9 cellular contexts compared by ENCODE assay signal in the genomic region with DNA sequence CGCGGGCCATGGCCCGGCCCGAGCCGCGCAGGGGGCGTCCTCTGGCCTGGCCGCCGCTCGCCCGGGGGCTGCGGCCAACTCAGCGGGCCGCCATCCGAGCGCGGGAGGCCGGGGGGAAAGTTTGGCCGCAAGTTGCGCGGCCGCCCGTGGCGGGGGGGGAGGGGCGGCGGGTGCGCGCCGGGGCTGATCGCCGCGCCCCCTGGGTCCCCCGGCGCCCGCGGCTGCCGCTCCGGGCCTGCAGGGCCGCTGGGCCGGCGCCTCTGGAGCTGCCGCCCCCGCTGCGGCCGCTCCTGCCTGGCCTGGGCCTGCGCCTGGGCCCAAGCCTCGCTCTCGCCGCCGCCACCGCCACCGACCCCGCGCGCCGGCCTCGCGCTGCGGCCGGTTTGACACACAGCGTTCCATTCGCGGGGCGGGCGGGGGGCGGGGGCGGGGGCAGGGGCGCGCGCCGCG. TPM values are rescaled to one million over a fixed set of nuclear protein-coding genes. Genes with fewer than 3 reads are reported as not detected.
A peak's percentile ranks its signal among the peaks of the same experiment; 100 is the strongest.
DNase-seq lines count a peak whose midpoint lies in the region; ATAC-seq, FAIRE-seq and TF ChIP-seq lines count a peak whose summit lies in the region.
"Had no signal": no experiment of that assay in that cellular context is flagged by ENCODE, and none has a peak within 500 bp of the region (broad histone marks: within the 10 kb centered on the region; RNA-seq: fewer than 3 reads in every experiment).

Gene NR2F6 (minus strand): TSS at position 385 of the 450 bp plus-strand sequence. CDS start 699 bp downstream, outside the sequence.

- H3K4me1 Mint-ChIP-seq in IgD-negative memory B cell = peaks cover 4 to 11% (median 5%) of the 10 kb centered on the region in 3 donors
- H3K4me1 Mint-ChIP-seq in chondrocyte (ENCODE audit: low read depth) = peaks cover 53% of the 10 kb centered on the region
- peaks cover 42% of the 10 kb centered on the region for H3K4me1 Mint-ChIP-seq in type B pancreatic cell (ENCODE audit: unreplicated experiment)

- H3K27me3 ChIP-seq in lung (ENCODE audit: control insufficient read depth, insufficient read depth) = no peaks in the 10 kb centered on the region

- peak within 1 kb of the TSS; percentile 89 to 97 (median 92) for H3K4me3 Mint-ChIP-seq in IgD-negative memory B cell
- peak within 1 kb of the TSS; percentile 90 for H3K4me3 Mint-ChIP-seq in chondrocyte (ENCODE audit: unreplicated experiment)
- peak within 1 kb of the TSS; percentile 94 for H3K4me3 Mint-ChIP-seq in type B pancreatic cell

- peaks cover 0 to 9% of the 10 kb centered on the region in 2 donors for H3K4me1 ChIP-seq in lung (ENCODE audit: control insufficient read depth in 2 of 2, insufficient read depth in 2 of 2, low read length in 2 of 2)

- peak within 1 kb of the TSS; percentile 87 to 91 for H3K27ac ChIP-seq in lung (ENCODE audit: low read depth in 1 of 2, low read length in 1 of 2)

- no peaks in the 10 kb centered on the region for H3K36me3 ChIP-seq in lung (ENCODE audit: control insufficient read depth in 2 of 2, insufficient read depth in 2 of 2, low read length in 2 of 2)

- H3K27ac Mint-ChIP-seq in IgD-negative memory B cell = peak within 1 kb of the TSS in 2 of 3 donors; percentile 79 to 86
- peak within 1 kb of the TSS; percentile 88 for H3K27ac Mint-ChIP-seq in chondrocyte (ENCODE audit: unreplicated experiment)
- peak within 1 kb of the TSS; percentile 93 for H3K27ac Mint-ChIP-seq in type B pancreatic cell

- 0 to 1% methylated on average over 29 to 72 of the region's 72 CpGs for WGBS in lung, 2 donors

- H3K9me3 Mint-ChIP-seq in IgD-negative memory B cell (no peaks in the 10 kb centered on the region), chondrocyte (ENCODE audit: low read depth) (no peaks in the 10 kb centered on the region), type B pancreatic cell (no peaks in the 10 kb centered on the region)

- ATAC-seq in GM18502 (IDR thresholded peaks at IDR 0.05; ENCODE audit: poor library complexity, unreplicated experiment) (peak; percentile 14), lung (ENCODE audit: insufficient read depth, low FRiP score) (no peak), HG03565 (IDR thresholded peaks at IDR 0.05; ENCODE audit: unreplicated experiment) (no peak)

- TF ChIP-seq CTCF in chondrocyte (IDR thresholded peaks at IDR 0.05) (no peak), lung (IDR thresholded peaks at IDR 0.05; ENCODE audit: control extremely low read depth, extremely low read depth) (no peak), type B pancreatic cell (conservative IDR thresholded peaks at IDR 0.05) (no peak)

- peak within 1 kb of the TSS; percentile 81 for H3K4me3 ChIP-seq in lung

- no peaks in the 10 kb centered on the region for H3K36me3 Mint-ChIP-seq in IgD-negative memory B cell
- no peaks in the 10 kb centered on the region for H3K36me3 Mint-ChIP-seq in chondrocyte (ENCODE audit: low read depth)
- no peaks in the 10 kb centered on the region for H3K36me3 Mint-ChIP-seq in type B pancreatic cell

- H3K9me3 ChIP-seq in lung (ENCODE audit: control insufficient read depth in 2 of 2, insufficient read depth in 1 of 2, low read length in 1 of 2) = no peaks in the 10 kb centered on the region

- H3K27me3 Mint-ChIP-seq in IgD-negative memory B cell (no peaks in the 10 kb centered on the region), chondrocyte (ENCODE audit: low read depth) (no peaks in the 10 kb centered on the region), type B pancreatic cell (no peaks in the 10 kb centered on the region)

- FAIRE-seq in frontal cortex (lab: Jason Lieb, UNC) = no peak
- FAIRE-seq: TTC549 had no signal

- DNase-seq in chondrocyte (ENCODE audit: low spot score) (no peak), lung (ENCODE audit: low spot score) (no peak), type B pancreatic cell (ENCODE audit: extremely low spot score, unreplicated experiment) (no peak), frontal cortex (ENCODE audit: low spot score in 2 of 2) (no peak)
- DNase-seq in activated CD4-positive, alpha-beta T cell treated with anti-CD3 and anti-CD28 coated beads for 48 hours = no peak

RNA-seq across cellular contexts. Expression of gene NR2F6, which starts in this region (rescaled TPM):
- 1.3 TPM for polyA plus RNA-seq in IgD-negative memory B cell
- 31.9 to 45.0 TPM (median 43.7 TPM) in 3 replicates for total RNA-seq in chondrocyte
- 10 to 100 TPM; 26.1 to 65.5 TPM for total RNA-seq in lung
- polyA plus RNA-seq in lung = 10 to 100 TPM; 26.8 to 28.0 TPM
- 70.9 and 94.2 TPM in 2 replicates for total RNA-seq in type B pancreatic cell (ENCODE audit: low replicate concordance)
- 9.8 TPM for total RNA-seq in frontal cortex

Comparison
In these comparisons a context has a peak if more than half of its experiments do, and no peak if none do; other contexts are left out.
1. RNA of gene NR2F6 (polyA plus RNA-seq): 26.8 to 28.0 TPM in lung; 1.3 TPM in IgD-negative memory B cell (single experiment); every median in the first group is over 10 times any median in the second.
2. Peak in every context shown above with its lines, with median percentiles within 50 percentile points of each other: H3K27ac Mint-ChIP-seq and H3K4me3 Mint-ChIP-seq.